1 cellular context compared by ENCODE assay signal in genomic region chr6:169172435-169172834, GRCh38.
TF ChIP-seq lines count a peak whose summit lies in the region.

No MANE protein-coding gene starts in this region.

TF ChIP-seq in SK-N-SH, 30 proteins besides CTCF, POLR2A, EP300 and RAD21 (continued from another document):
- TF ChIP-seq EZH2phosphoT487 (IDR thresholded peaks at IDR 0.05; ENCODE audit: borderline replicate concordance, low read depth) (no peak), SMC3 (IDR thresholded peaks at IDR 0.05; ENCODE audit: low read depth, low read length) (no peak), USF1 (IDR thresholded peaks at IDR 0.05; ENCODE audit: borderline replicate concordance, low read depth) (no peak), GATA2 (CRISPR knock-in tag; IDR thresholded peaks at IDR 0.05) (no peak), PBX3 (IDR thresholded peaks at IDR 0.05) (no peak), USF2 (IDR thresholded peaks at IDR 0.05; ENCODE audit: borderline replicate concordance, low read depth, low read length) (no peak), NFIC (IDR thresholded peaks at IDR 0.05; ENCODE audit: borderline replicate concordance) (no peak), POLR2AphosphoS5 (IDR thresholded peaks at IDR 0.05; ENCODE audit: low read depth, low read length) (no peak)
